28 cellular contexts compared by ENCODE assay signal in genomic region chr3:111545349-111545748, GRCh38. TPM values are rescaled to one million over a fixed set of nuclear protein-coding genes. Genes with fewer than 3 reads are reported as not detected.
DNase-seq lines count a peak whose midpoint lies in the region; ATAC-seq and TF ChIP-seq lines count a peak whose summit lies in the region.
"Had no signal": no experiment of that assay in that cellular context is flagged by ENCODE, and none has a peak within 500 bp of the region (broad histone marks: within the 10 kb centered on the region; RNA-seq: fewer than 3 reads in every experiment).

No MANE protein-coding gene starts in this region.

- no peak overlapping the region for H3K4me3 Mint-ChIP-seq in activated CD8-positive, alpha-beta T cell treated with anti-CD3 and anti-CD28 coated beads, Interleukin-2, amount 10 ng/mL, durations not matched to agents 7 days and 5 days
- H3K4me3 Mint-ChIP-seq in activated CD8-positive, alpha-beta T cell treated with anti-CD3 and anti-CD28 coated beads for 36 hours: no peak overlapping the region
- H3K4me3 Mint-ChIP-seq in CD4-positive, alpha-beta T cell: no peak overlapping the region
- no peak overlapping the region for H3K4me3 Mint-ChIP-seq in endothelial cell (ENCODE audit: unreplicated experiment)
- H3K4me3 Mint-ChIP-seq: activated naive CD8-positive, alpha-beta T cell; endodermal cell; type B pancreatic cell had no signal

- no peak for TF ChIP-seq CTCF in activated CD8-positive, alpha-beta T cell treated with anti-CD3 and anti-CD28 coated beads for 36 hours (IDR thresholded peaks at IDR 0.05)
- TF ChIP-seq CTCF in CD4-positive, alpha-beta T cell (IDR thresholded peaks at IDR 0.05): no peak
- TF ChIP-seq CTCF in PC-9 (conservative IDR thresholded peaks at IDR 0.05) (no peak), hepatocyte (IDR thresholded peaks at IDR 0.05; ENCODE audit: poor library complexity) (no peak), transverse colon (IDR thresholded peaks at IDR 0.05) (no peak), endothelial cell (IDR thresholded peaks at IDR 0.05; ENCODE audit: unreplicated experiment) (no peak)

- in situ Hi-C loops in transverse colon (cut with MboI; ENCODE audit: low pct_ligation_motif_present in 1 of 4, low pct_unique_long_range_greater_than_20kb in 1 of 4, low sequenced_read_pairs in 3 of 4): no loop called here

- CTCF ChIA-PET in activated CD8-positive, alpha-beta T cell treated with anti-CD3 and anti-CD28 coated beads, Interleukin-2, amount 10 ng/mL, durations not matched to agents 7 days and 5 days (lab: Charles Lee): interaction anchor here (0.9 to 6.0 kb wide), 10 partner anchors 27 to 333 kb away, joined by 3 to 46 read pairs (median 6); partner anchors contain the start of gene ZBED2
- CTCF ChIA-PET in activated CD8-positive, alpha-beta T cell treated with anti-CD3 and anti-CD28 coated beads for 36 hours (lab: Charles Lee): interaction anchor here (0.9 to 7.2 kb wide), 8 partner anchors 27 to 146 kb away, joined by 3 to 54 read pairs (median 7); no protein-coding TSS in a partner anchor
- CTCF ChIA-PET in CD4-positive, alpha-beta T cell (lab: Charles Lee): interaction anchor here (1.3 to 3.7 kb wide), 2 partner anchors 57 to 71 kb away, joined by 3 to 21 read pairs; no protein-coding TSS in a partner anchor
- CTCF ChIA-PET in PC-9 (lab: Charles Lee): interaction anchor here (0.7 kb wide), 1 partner anchor 498 kb away, joined by 5 read pairs; no protein-coding TSS in a partner anchor

- 59% methylated on average over 2 of the region's 2 CpGs for WGBS in hepatocyte (ENCODE audit: low lambda C conversion rate, missing lambda C conversion rate)
- 50 to 59% methylated on average over 2 of the region's 2 CpGs for WGBS in transverse colon (ENCODE audit: low coverage in 1 of 2), 2 donors

- H3K4me3 ChIP-seq in PC-9 (no peak overlapping the region), hepatocyte (no peak overlapping the region), transverse colon (no peak overlapping the region)
- H3K4me3 ChIP-seq: esophagus muscularis mucosa, GM23248, lung, ovary had no signal

- ATAC-seq in activated CD8-positive, alpha-beta T cell treated with anti-CD3 and anti-CD28 coated beads, Interleukin-2, amount 10 ng/mL, durations not matched to agents 7 days and 5 days: no peak
- no peak for ATAC-seq in activated CD8-positive, alpha-beta T cell treated with anti-CD3 and anti-CD28 coated beads for 36 hours
- ATAC-seq in CD4-positive, alpha-beta T cell (ENCODE audit: poor library complexity): no peak
- ATAC-seq: foreskin keratinocyte, Right ventricle myocardium inferior had no signal

- H2AFZ ChIP-seq in PC-9 (peak overlapping the region; percentile 40), hepatocyte (no peak overlapping the region)
- H2AFZ ChIP-seq: GM23248 had no signal

- DNase-seq in activated CD8-positive, alpha-beta T cell treated with anti-CD3 and anti-CD28 coated beads, Interleukin-2, amount 10 ng/mL, durations not matched to agents 7 days and 5 days: no peak
- DNase-seq in activated CD8-positive, alpha-beta T cell treated with anti-CD3 and anti-CD28 coated beads for 36 hours: no peak
- no peak for DNase-seq in CD4-positive, alpha-beta T cell
- DNase-seq in PC-9 (no peak), hepatocyte (ENCODE audit: low spot score) (no peak), transverse colon (no peak), H4 (ENCODE audit: low spot score) (no peak), endothelial cell (ENCODE audit: low spot score) (no peak)
- DNase-seq: ACHN; C1 segment of cervical spinal cord; central memory CD4-positive, alpha-beta T cell; endodermal cell; foreskin keratinocyte; GM23248; KBM-7; MM.1S; ovary; retina; small intestine; stimulated activated CD4-positive, alpha-beta T cell treated with anti-CD3 and anti-CD28 coated beads, Interleukin-2, amount 100 ng/mL, for 24 hours had no signal

- intact Hi-C loops in activated CD8-positive, alpha-beta T cell treated with anti-CD3 and anti-CD28 coated beads for 36 hours (cut with micrococcal nuclease): loop anchor here (5.0 to 10.0 kb wide), 4 partner anchors 37 to 1741 kb away; partner anchors contain the start of gene ZBED2
- intact Hi-C loops in CD4-positive, alpha-beta T cell (cut with DNase I, micrococcal nuclease): loop anchor here in 1 of 2 experiments (5.0 kb wide), 1 partner anchor 62 kb away; no protein-coding TSS in a partner anchor
- intact Hi-C loops in PC-9 (cut with micrococcal nuclease; ENCODE audit: unreplicated experiment): no loop called here
- intact Hi-C loops in transverse colon (cut with DNase I; ENCODE audit: low total_unique reads): no loop called here

- no peak for TF ChIP-seq EP300 in transverse colon (IDR thresholded peaks at IDR 0.05; ENCODE audit: low read depth)

- no peaks in the 10 kb centered on the region for H3K9me3 ChIP-seq in CD4-positive, alpha-beta T cell (ENCODE audit: control insufficient read depth, low read length)
- no peaks in the 10 kb centered on the region; the same call in 1 of the 2 replicates for H3K9me3 ChIP-seq in PC-9 (ENCODE audit: insufficient read depth, low read depth)
- H3K9me3 ChIP-seq in hepatocyte (ENCODE audit: low read depth): no peaks in the 10 kb centered on the region
- no peaks in the 10 kb centered on the region for H3K9me3 ChIP-seq in transverse colon
- H3K9me3 ChIP-seq: esophagus muscularis mucosa, ovary had no signal

- no TSS peak for BruUV-seq in PC-9 (replicated peaks; lab: Mats Ljungman, UMichigan)

- POLR2A ChIA-PET in activated CD8-positive, alpha-beta T cell treated with anti-CD3 and anti-CD28 coated beads, Interleukin-2, amount 10 ng/mL, durations not matched to agents 7 days and 5 days (lab: Charles Lee): interaction anchor here (0.8 to 6.2 kb wide), 8 partner anchors 10 to 474 kb away, joined by 3 to 35 read pairs (median 6); no protein-coding TSS in a partner anchor
- POLR2A ChIA-PET in activated CD8-positive, alpha-beta T cell treated with anti-CD3 and anti-CD28 coated beads for 36 hours (lab: Charles Lee): interaction anchor here (0.8 to 4.1 kb wide), 8 partner anchors 27 to 151 kb away, joined by 3 to 24 read pairs (median 5); partner anchors contain the start of gene ZBED2
- POLR2A ChIA-PET in CD4-positive, alpha-beta T cell (lab: Charles Lee): interaction anchor here (1.0 to 2.4 kb wide), 3 partner anchors 71 to 475 kb away, joined by 4 to 10 read pairs (median 4); partner anchors contain the start of gene ABHD10
- POLR2A ChIA-PET in PC-9 (lab: Charles Lee; ENCODE audit: unreplicated experiment): no interaction called here

- H4K20me1 ChIP-seq in PC-9 (ENCODE audit: insufficient read depth): no peaks in the 10 kb centered on the region
- no peaks in the 10 kb centered on the region for H4K20me1 ChIP-seq in hepatocyte (ENCODE audit: insufficient read depth, poor library complexity, severe bottlenecking)

- H3K36me3 ChIP-seq in PC-9 (ENCODE audit: low read depth) (no peaks in the 10 kb centered on the region), hepatocyte (replicated peaks; ENCODE audit: insufficient read depth, low read depth) (no peaks in the 10 kb centered on the region), transverse colon (no peaks in the 10 kb centered on the region)
- H3K36me3 ChIP-seq: esophagus muscularis mucosa, ovary had no signal

- H3K4me2 ChIP-seq in PC-9: no peak overlapping the region
- H3K4me2 ChIP-seq in hepatocyte: no peak overlapping the region

- H3K79me2 ChIP-seq in PC-9 (ENCODE audit: low read depth) (no peaks in the 10 kb centered on the region), hepatocyte (no peaks in the 10 kb centered on the region)

- peaks cover 46% of the 10 kb centered on the region for H3K4me1 Mint-ChIP-seq in activated CD8-positive, alpha-beta T cell treated with anti-CD3 and anti-CD28 coated beads, Interleukin-2, amount 10 ng/mL, durations not matched to agents 7 days and 5 days (ENCODE audit: low read depth)
- H3K4me1 Mint-ChIP-seq in activated CD8-positive, alpha-beta T cell treated with anti-CD3 and anti-CD28 coated beads for 36 hours (ENCODE audit: low read depth): peaks cover 59% of the 10 kb centered on the region
- H3K4me1 Mint-ChIP-seq in CD4-positive, alpha-beta T cell (ENCODE audit: low read depth): peaks cover 20% of the 10 kb centered on the region
- peaks cover 4% of the 10 kb centered on the region for H3K4me1 Mint-ChIP-seq in endothelial cell (ENCODE audit: unreplicated experiment)

- peaks cover 48% of the 10 kb centered on the region for H3K36me3 Mint-ChIP-seq in activated CD8-positive, alpha-beta T cell treated with anti-CD3 and anti-CD28 coated beads, Interleukin-2, amount 10 ng/mL, durations not matched to agents 7 days and 5 days (ENCODE audit: low read depth)
- peaks cover 50% of the 10 kb centered on the region for H3K36me3 Mint-ChIP-seq in activated CD8-positive, alpha-beta T cell treated with anti-CD3 and anti-CD28 coated beads for 36 hours (ENCODE audit: low read depth)
- peaks cover 43% of the 10 kb centered on the region for H3K36me3 Mint-ChIP-seq in CD4-positive, alpha-beta T cell (ENCODE audit: low read depth)
- H3K36me3 Mint-ChIP-seq in endothelial cell (ENCODE audit: low read depth, unreplicated experiment): no peaks in the 10 kb centered on the region
- H3K36me3 Mint-ChIP-seq: type B pancreatic cell had no signal

- peak overlapping the region; percentile 99 for H3K27ac Mint-ChIP-seq in activated CD8-positive, alpha-beta T cell treated with anti-CD3 and anti-CD28 coated beads, Interleukin-2, amount 10 ng/mL, durations not matched to agents 7 days and 5 days
- H3K27ac Mint-ChIP-seq in activated CD8-positive, alpha-beta T cell treated with anti-CD3 and anti-CD28 coated beads for 36 hours: no peak overlapping the region
- no peak overlapping the region for H3K27ac Mint-ChIP-seq in CD4-positive, alpha-beta T cell
- H3K27ac Mint-ChIP-seq in endothelial cell (ENCODE audit: unreplicated experiment): no peak overlapping the region
- H3K27ac Mint-ChIP-seq: activated naive CD8-positive, alpha-beta T cell; endodermal cell; type B pancreatic cell had no signal

- no peaks in the 10 kb centered on the region for H3K27me3 ChIP-seq in CD4-positive, alpha-beta T cell (ENCODE audit: control insufficient read depth, insufficient read depth, low read length)
- H3K27me3 ChIP-seq in PC-9 (ENCODE audit: insufficient read depth, low read depth) (no peaks in the 10 kb centered on the region), hepatocyte (no peaks in the 10 kb centered on the region), transverse colon (no peaks in the 10 kb centered on the region)
- H3K27me3 ChIP-seq: esophagus muscularis mucosa, foreskin keratinocyte, ovary had no signal

- H3K27ac ChIP-seq in CD4-positive, alpha-beta T cell (ENCODE audit: low read depth, low read length): peak overlapping the region; percentile 87
- H3K27ac ChIP-seq in PC-9 (no peak overlapping the region), hepatocyte (peak overlapping the region; percentile 5), transverse colon (no peak overlapping the region)
- H3K27ac ChIP-seq: esophagus muscularis mucosa, foreskin keratinocyte, GM23248, ovary had no signal

- H3K4me1 ChIP-seq in PC-9 (replicated peaks; ENCODE audit: insufficient read depth): peaks cover 15% of the 10 kb centered on the region
- peaks cover 8% of the 10 kb centered on the region for H3K4me1 ChIP-seq in hepatocyte (ENCODE audit: insufficient read depth)
- no peaks in the 10 kb centered on the region for H3K4me1 ChIP-seq in transverse colon
- H3K4me1 ChIP-seq: esophagus muscularis mucosa, foreskin keratinocyte had no signal

- H3K27me3 Mint-ChIP-seq in activated CD8-positive, alpha-beta T cell treated with anti-CD3 and anti-CD28 coated beads, Interleukin-2, amount 10 ng/mL, durations not matched to agents 7 days and 5 days (ENCODE audit: low read depth): no peaks in the 10 kb centered on the region
- H3K27me3 Mint-ChIP-seq in activated CD8-positive, alpha-beta T cell treated with anti-CD3 and anti-CD28 coated beads for 36 hours: no peaks in the 10 kb centered on the region
- H3K27me3 Mint-ChIP-seq in CD4-positive, alpha-beta T cell: no peaks in the 10 kb centered on the region
- no peaks in the 10 kb centered on the region for H3K27me3 Mint-ChIP-seq in endothelial cell (ENCODE audit: unreplicated experiment)
- H3K27me3 Mint-ChIP-seq: activated naive CD8-positive, alpha-beta T cell; type B pancreatic cell had no signal

- H3K9me3 Mint-ChIP-seq in activated CD8-positive, alpha-beta T cell treated with anti-CD3 and anti-CD28 coated beads, Interleukin-2, amount 10 ng/mL, durations not matched to agents 7 days and 5 days (ENCODE audit: insufficient read depth): no peaks in the 10 kb centered on the region
- no peaks in the 10 kb centered on the region for H3K9me3 Mint-ChIP-seq in activated CD8-positive, alpha-beta T cell treated with anti-CD3 and anti-CD28 coated beads for 36 hours
- no peaks in the 10 kb centered on the region for H3K9me3 Mint-ChIP-seq in CD4-positive, alpha-beta T cell
- H3K9me3 Mint-ChIP-seq in endothelial cell (ENCODE audit: unreplicated experiment): no peaks in the 10 kb centered on the region
- H3K9me3 Mint-ChIP-seq: endodermal cell, type B pancreatic cell had no signal

- H3K9me2 ChIP-seq in PC-9 (ENCODE audit: insufficient read depth): no peaks in the 10 kb centered on the region
- H3K9me2 ChIP-seq in hepatocyte (replicated peaks; ENCODE audit: insufficient read depth): no peaks in the 10 kb centered on the region

- no peaks in the 10 kb centered on the region for H3F3A ChIP-seq in PC-9 (ENCODE audit: insufficient read depth, low read depth)

- no peak for TF ChIP-seq POLR2A in transverse colon (IDR thresholded peaks at IDR 0.05)

RNA-seq across cellular contexts. Expression of gene CD96, which starts 3.4 kb away (rescaled TPM):
- total RNA-seq in activated CD8-positive, alpha-beta T cell treated with anti-CD3 and anti-CD28 coated beads, Interleukin-2, amount 10 ng/mL, durations not matched to agents 7 days and 5 days: 100 to 1,000 TPM; 293 to 303 TPM
- total RNA-seq in activated CD8-positive, alpha-beta T cell treated with anti-CD3 and anti-CD28 coated beads for 36 hours: 100 to 1,000 TPM; 142 to 147 TPM
- 100 to 1,000 TPM; 194 to 205 TPM for total RNA-seq in CD4-positive, alpha-beta T cell
- 0.11 and 0.20 TPM in 2 replicates for total RNA-seq in PC-9 (2021)
- total RNA-seq in hepatocyte: 0.28 and 0.60 TPM in 2 replicates
- 0.36 and 2.0 TPM in 2 replicates for polyA plus RNA-seq in hepatocyte
- total RNA-seq in transverse colon: 10 to 100 TPM in 2 of 4 donors, 1 to 10 TPM in 2; 5.5 to 24.3 (median 13.0) TPM
- total RNA-seq in H4 (2014; rRNA removed; shearing (Covaris generic)): 3.0 and 3.9 TPM in 2 replicates
- not detected for total RNA-seq in endothelial cell (ENCODE audit: unreplicated experiment)
- total RNA-seq: endodermal cell, GM23248, NCI-H460 had no signal
- polyA plus RNA-seq: GM23248, neural cell had no signal

RNA-seq across cellular contexts. Expression of gene ZBED2, which starts 49.8 kb away (rescaled TPM):
- total RNA-seq in activated CD8-positive, alpha-beta T cell treated with anti-CD3 and anti-CD28 coated beads, Interleukin-2, amount 10 ng/mL, durations not matched to agents 7 days and 5 days: under 1 TPM; 0.68 to 0.74 TPM
- total RNA-seq in activated CD8-positive, alpha-beta T cell treated with anti-CD3 and anti-CD28 coated beads for 36 hours: 100 to 1,000 TPM; 226 to 235 TPM
- under 1 TPM in 1 of 2 experiments, not detected in 1; 0.11 TPM for total RNA-seq in CD4-positive, alpha-beta T cell
- 45.1 and 54.7 TPM in 2 replicates for total RNA-seq in PC-9 (2021)
- total RNA-seq in hepatocyte: 0.32 and 0.50 TPM in 2 replicates
- polyA plus RNA-seq in hepatocyte: 0.66 and 1.5 TPM in 2 replicates
- not detected for total RNA-seq in transverse colon
- total RNA-seq in H4 (2014; rRNA removed; shearing (Covaris generic)): not detected in 2 replicates
- total RNA-seq in endothelial cell (ENCODE audit: unreplicated experiment): not detected
- total RNA-seq: endodermal cell, GM23248, NCI-H460, Right ventricle myocardium inferior, subcutaneous adipose tissue had no signal
- polyA plus RNA-seq: GM23248, neural cell had no signal

Comparison
In these comparisons a context has a peak if more than half of its experiments do, and no peak if none do; other contexts are left out.
1. RNA of gene ZBED2, which starts 49.8 kb away (total RNA-seq): 226 to 235 TPM in activated CD8-positive, alpha-beta T cell treated with anti-CD3 and anti-CD28 coated beads for 36 hours and 45.1 to 54.7 TPM in PC-9; 0.68 to 0.74 TPM in activated CD8-positive, alpha-beta T cell treated with anti-CD3 and anti-CD28 coated beads, Interleukin-2, amount 10 ng/mL, durations not matched to agents 7 days and 5 days, 0.32 to 0.50 TPM in hepatocyte, 0.11 TPM in CD4-positive, alpha-beta T cell, not detected in transverse colon, not detected in H4 and not detected in endothelial cell (single experiment); every median in the first group is over 10 times any median in the second.
2. H3K27ac ChIP-seq: peak in CD4-positive, alpha-beta T cell (single experiment) and hepatocyte (single experiment); none in PC-9 (single experiment) and transverse colon (0 of 4).
3. RNA of gene CD96, which starts 3.4 kb away (total RNA-seq): 293 to 303 TPM in activated CD8-positive, alpha-beta T cell treated with anti-CD3 and anti-CD28 coated beads, Interleukin-2, amount 10 ng/mL, durations not matched to agents 7 days and 5 days, 194 to 205 TPM in CD4-positive, alpha-beta T cell and 142 to 147 TPM in activated CD8-positive, alpha-beta T cell treated with anti-CD3 and anti-CD28 coated beads for 36 hours; 5.5 to 24.3 TPM in transverse colon, 3.0 to 3.9 TPM in H4, 0.28 to 0.60 TPM in hepatocyte, 0.11 to 0.20 TPM in PC-9 and not detected in endothelial cell (single experiment); every median in the first group is over 4 times any median in the second.